Comparison of ENCODE assay signal across 8 cellular contexts in the genomic region with DNA sequence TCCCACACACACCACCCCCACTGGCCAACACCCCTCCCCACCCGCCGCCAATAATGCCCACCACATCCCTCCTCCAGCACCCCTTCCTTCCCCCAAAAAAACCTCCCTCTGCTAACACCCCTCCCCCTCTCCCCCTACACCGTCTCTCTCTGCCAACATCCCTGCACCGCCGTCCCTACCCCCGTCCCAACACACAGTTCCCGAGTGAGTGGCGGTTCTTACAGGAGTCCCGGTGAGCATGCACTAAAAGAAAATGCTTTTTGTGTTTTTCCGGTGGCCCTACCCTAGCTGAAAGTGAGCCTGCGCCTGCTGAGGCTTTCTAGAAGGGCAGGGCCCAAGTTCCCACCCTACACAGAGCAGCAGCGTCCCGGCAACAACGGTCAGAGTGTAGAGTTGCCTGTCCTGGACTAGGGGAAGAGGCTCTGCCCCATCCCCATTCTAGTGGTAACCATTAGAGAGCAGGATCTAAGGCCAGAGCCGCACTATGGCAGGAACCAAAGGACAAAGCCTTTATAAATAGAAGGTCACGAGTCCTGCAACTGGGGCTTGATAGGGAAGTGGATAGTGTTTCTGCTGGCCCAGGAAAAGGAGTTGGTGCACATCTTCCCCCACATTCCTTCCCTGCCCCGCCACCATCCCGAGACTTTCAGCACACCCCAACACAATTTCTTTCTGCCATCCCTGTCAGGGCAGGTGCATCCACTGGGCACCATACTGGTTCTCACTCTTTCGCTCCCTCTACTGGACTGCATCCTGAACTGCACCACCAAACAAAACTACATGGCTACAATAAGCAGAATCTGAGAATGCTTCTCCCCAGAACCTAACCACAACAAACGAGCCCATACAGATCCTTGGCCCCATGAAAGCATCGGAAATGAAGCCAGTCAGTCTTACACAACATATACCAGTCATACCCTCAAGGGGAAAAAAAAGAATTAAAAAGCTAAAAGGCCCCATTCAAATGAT.
DNase-seq lines count a peak whose midpoint lies in the region; ATAC-seq, FAIRE-seq and TF ChIP-seq lines count a peak whose summit lies in the region.

No MANE protein-coding gene starts in this region.

- 16% methylated on average over 16 of the region's 21 CpGs for WGBS in K562 (ENCODE audit: insufficient coverage, low coverage, missing lambda C conversion rate)
- 42% methylated on average over 21 of the region's 21 CpGs for whole genome bisulfite sequencing in liver

- H3K4me2 ChIP-seq in K562 (ENCODE audit: insufficient read depth, low read length), result no peak overlapping the region

- FAIRE-seq in K562 (lab: Jason Lieb, UNC), result peak; percentile 72

- H3K27ac Mint-ChIP-seq in osteocyte (ENCODE audit: unreplicated experiment), result no peak overlapping the region

- CTCF ChIA-PET in K562 (lab: Yijun Ruan, JAX; ENCODE audit: low intra/inter-chr PET ratio), result no interaction called here

- H3K4me3 Mint-ChIP-seq in osteocyte (ENCODE audit: unreplicated experiment), result no peak overlapping the region

- peak; percentile 49 to 68 (median 62) for TF ChIP-seq CTCF in K562 (IDR thresholded peaks at IDR 0.05 in 2 of 3, conservative IDR thresholded peaks at IDR 0.05 in 1 of 3; ENCODE audit: insufficient read depth in 2 of 3, low read depth in 1 of 3, low read length in 3 of 3)
- TF ChIP-seq CTCF in liver (IDR thresholded peaks at IDR 0.05; ENCODE audit: low read depth, low read length, missing input control), result peak; percentile 54
- TF ChIP-seq CTCF in osteocyte (IDR thresholded peaks at IDR 0.05), result no peak

- in situ Hi-C loops in K562 (cut with MboI), result no loop called here

- intact Hi-C loops in K562 (cut with micrococcal nuclease), result loop anchor here (10.0 kb wide), 1 partner anchor 208 kb away; no protein-coding TSS in a partner anchor

- H3K36me3 ChIP-seq in K562 (ENCODE audit: control insufficient read depth, insufficient read depth, low read length) (no peaks in the 10 kb centered on the region), liver (ENCODE audit: control insufficient read depth in 4 of 4, insufficient read depth in 3 of 4, low read depth in 1 of 4, low read length in 3 of 4) (no peaks in the 10 kb centered on the region)

- no peaks in the 10 kb centered on the region for H3K36me3 Mint-ChIP-seq in osteocyte (ENCODE audit: unreplicated experiment)

- H3K9ac ChIP-seq in K562 (ENCODE audit: insufficient read depth in 1 of 2, low read depth in 2 of 2, low read length in 2 of 2) (no peak overlapping the region), liver (ENCODE audit: low read depth in 1 of 2, low read length in 2 of 2) (no peak overlapping the region)

- H3K4me3 ChIP-seq in K562, result no peak overlapping the region
- H3K4me3 ChIP-seq in liver (ENCODE audit: low read depth in 1 of 3, low read length in 3 of 3), result no peak overlapping the region

- H4K20me1 ChIP-seq in K562 (replicated peaks; ENCODE audit: control insufficient read depth, insufficient read depth, low read length), result no peaks in the 10 kb centered on the region

- no TSS peak for BruUV-seq in K562 (replicated peaks; lab: Mats Ljungman, UMichigan)

- peak; percentile 88 for ATAC-seq in GM18870 (IDR thresholded peaks at IDR 0.05; ENCODE audit: unreplicated experiment)
- ATAC-seq in HG03342 (IDR thresholded peaks at IDR 0.05; ENCODE audit: unreplicated experiment), result peak; percentile 88
- peak; percentile 84 for ATAC-seq in K562

- no peaks in the 10 kb centered on the region for H3K9me3 ChIP-seq in K562 (replicated peaks; ENCODE audit: control insufficient read depth, insufficient read depth, low read depth, low read length)
- no peaks in the 10 kb centered on the region for H3K9me3 ChIP-seq in liver (ENCODE audit: control insufficient read depth in 4 of 4, low read length in 3 of 4)

- no peaks in the 10 kb centered on the region for H3K27me3 Mint-ChIP-seq in osteocyte (ENCODE audit: unreplicated experiment)

- H2AFZ ChIP-seq in K562 (ENCODE audit: low read depth, low read length), result no peak overlapping the region

- H3K9me3 Mint-ChIP-seq in osteocyte (ENCODE audit: unreplicated experiment), result peaks cover 14% of the 10 kb centered on the region

- TF ChIP-seq RAD21 in K562 (CRISPR knock-in tag; conservative IDR thresholded peaks at IDR 0.05 in 1 of 2, IDR thresholded peaks at IDR 0.05 in 1 of 2) (peak; percentile 11 to 47; a peak in 2 of 4 replicates), liver (IDR thresholded peaks at IDR 0.05) (peak; percentile 61 to 79)

- no peaks in the 10 kb centered on the region for H3K4me1 Mint-ChIP-seq in osteocyte (ENCODE audit: unreplicated experiment)

- no peak for TF ChIP-seq EP300 in K562 (IDR thresholded peaks at IDR 0.05; ENCODE audit: low read length)

- peak; percentile 16 for DNase-seq in DMS153 (lab: John Stamatoyannopoulos, UW)
- peak; percentile 40 for DNase-seq in SHP77 treated with DMSO at 0.1 percent for 48 hours (lab: John Stamatoyannopoulos, UW)
- peak; percentile 34 to 52 (median 40) for DNase-seq in K562 (ENCODE audit: extremely low read depth in 1 of 4, low spot score in 3 of 4)
- no peak for DNase-seq in NCI-H187 treated with DMSO at 0.1 percent for 48 hours (lab: John Stamatoyannopoulos, UW)
- DNase-seq in osteocyte (ENCODE audit: extremely low spot score, unreplicated experiment), result no peak

- H3K79me2 ChIP-seq in K562 (ENCODE audit: control insufficient read depth, insufficient read depth, low read length), result no peaks in the 10 kb centered on the region

- no peaks in the 10 kb centered on the region for H3K9me1 ChIP-seq in K562 (ENCODE audit: control insufficient read depth, insufficient read depth, low read length)

- POLR2A ChIA-PET in K562 (lab: Yijun Ruan, JAX), result no interaction called here

- no peak for TF ChIP-seq POLR2A in K562 (conservative IDR thresholded peaks at IDR 0.05)

- H3K27me3 ChIP-seq in K562 (ENCODE audit: control insufficient read depth in 2 of 2, insufficient read depth in 2 of 2, low read length in 2 of 2) (no peaks in the 10 kb centered on the region), liver (ENCODE audit: control insufficient read depth in 4 of 4, insufficient read depth in 4 of 4, low read length in 3 of 4) (no peaks in the 10 kb centered on the region)

- H3K4me1 ChIP-seq in K562 (replicated peaks in 1 of 2; ENCODE audit: control insufficient read depth in 2 of 2, insufficient read depth in 2 of 2, low read length in 2 of 2), result no peaks in the 10 kb centered on the region
- H3K4me1 ChIP-seq in liver (ENCODE audit: control insufficient read depth in 4 of 4, insufficient read depth in 4 of 4, low read length in 3 of 4), result no peaks in the 10 kb centered on the region

- H3K27ac ChIP-seq in K562 (ENCODE audit: extremely low read depth, low read depth, low read length) (no peak overlapping the region), liver (ENCODE audit: low read depth in 1 of 2, low read length in 2 of 2) (no peak overlapping the region)

TF ChIP-seq in K562, 482 proteins besides CTCF, POLR2A, EP300 and RAD21:
- TF ChIP-seq, protein P1, sequence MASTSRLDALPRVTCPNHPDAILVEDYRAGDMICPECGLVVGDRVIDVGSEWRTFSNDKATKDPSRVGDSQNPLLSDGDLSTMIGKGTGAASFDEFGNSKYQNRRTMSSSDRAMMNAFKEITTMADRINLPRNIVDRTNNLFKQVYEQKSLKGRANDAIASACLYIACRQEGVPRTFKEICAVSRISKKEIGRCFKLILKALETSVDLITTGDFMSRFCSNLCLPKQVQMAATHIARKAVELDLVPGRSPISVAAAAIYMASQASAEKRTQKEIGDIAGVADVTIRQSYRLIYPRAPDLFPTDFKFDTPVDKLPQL (IDR thresholded peaks at IDR 0.05; ENCODE audit: extremely low read depth, insufficient read length), result no peak
- 0 out of 2 replicates have a peak, but pooled peaks have one; percentile 38 for TF ChIP-seq SMC3 (conservative IDR thresholded peaks at IDR 0.05; ENCODE audit: insufficient read depth, low read depth, low read length)
TF ChIP-seq in K562: peak in this region for 1.

TF ChIP-seq in liver, 16 proteins besides CTCF, POLR2A, EP300 and RAD21 (continues in another document):
- no peak for TF ChIP-seq HNF4G (IDR thresholded peaks at IDR 0.05)
- no peak for TF ChIP-seq TAF1 (conservative IDR thresholded peaks at IDR 0.05)
- no peak for TF ChIP-seq NR2F2 (IDR thresholded peaks at IDR 0.05)
- TF ChIP-seq SP1 (IDR thresholded peaks at IDR 0.05), result no peak
- TF ChIP-seq YY1 (IDR thresholded peaks at IDR 0.05), result no peak
- no peak for TF ChIP-seq REST (IDR thresholded peaks at IDR 0.05)
- no peak for TF ChIP-seq FOXA2 (IDR thresholded peaks at IDR 0.05)
- TF ChIP-seq FOXA1 (IDR thresholded peaks at IDR 0.05), result no peak
- no peak for TF ChIP-seq HNF4A (conservative IDR thresholded peaks at IDR 0.05)
- no peak for TF ChIP-seq GABPA (IDR thresholded peaks at IDR 0.05 in 1 of 2, conservative IDR thresholded peaks at IDR 0.05 in 1 of 2)
- no peak for TF ChIP-seq JUND (IDR thresholded peaks at IDR 0.05)
- TF ChIP-seq, protein P2, sequence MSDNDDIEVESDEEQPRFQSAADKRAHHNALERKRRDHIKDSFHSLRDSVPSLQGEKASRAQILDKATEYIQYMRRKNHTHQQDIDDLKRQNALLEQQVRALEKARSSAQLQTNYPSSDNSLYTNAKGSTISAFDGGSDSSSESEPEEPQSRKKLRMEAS (IDR thresholded peaks at IDR 0.05), result no peak

Comparison
In these comparisons a context has a peak if more than half of its experiments do, and no peak if none do; other contexts are left out.
1. DNase-seq: peak in DMS153 (single experiment), SHP77 treated with DMSO at 0.1 percent for 48 hours (single experiment) and K562 (4 of 4); none in NCI-H187 treated with DMSO at 0.1 percent for 48 hours (single experiment) and osteocyte (single experiment).
2. Peak in every context shown above with its lines, with median percentiles within 50 percentile points of each other: ATAC-seq.